In the genomic region with DNA sequence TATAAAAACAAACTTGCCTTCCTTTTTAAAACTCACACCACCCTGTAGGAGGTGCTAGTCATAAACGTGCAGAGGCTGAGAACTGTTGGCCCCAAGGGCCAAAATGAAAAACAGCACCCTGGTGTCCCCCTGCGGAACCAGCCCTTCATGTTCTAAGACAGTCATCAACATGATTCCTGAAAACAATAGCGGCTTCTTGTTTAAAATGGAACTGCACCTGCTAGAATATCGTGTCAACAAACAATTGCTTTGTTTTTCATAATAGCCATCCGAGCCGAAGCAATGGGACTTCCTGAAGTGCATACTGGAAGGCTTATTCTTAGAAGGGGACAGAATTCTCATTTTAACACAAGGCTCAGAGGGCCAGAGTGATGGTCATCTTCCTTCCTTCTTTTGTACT, we compare ENCODE assay signal across 12 cellular contexts. TPM values are rescaled to one million over a fixed set of nuclear protein-coding genes. Genes with fewer than 3 reads are reported as not detected.
DNase-seq lines count a peak whose midpoint lies in the region; ATAC-seq and TF ChIP-seq lines count a peak whose summit lies in the region.
"Had no signal": no experiment of that assay in that cellular context is flagged by ENCODE, and none has a peak within 500 bp of the region (broad histone marks: within the 10 kb centered on the region; RNA-seq: fewer than 3 reads in every experiment).

No MANE protein-coding gene starts in this region.

- CTCF ChIA-PET in HEK293 (lab: Yijun Ruan, JAX): interaction anchor here (0.6 to 0.8 kb wide), 2 partner anchors 10 to 27 kb away, joined by 3 read pairs; no protein-coding TSS in a partner anchor

- H3K4me3 ChIP-seq in HEK293 (ENCODE audit: low read depth, low read length) (no peak overlapping the region), brain microvascular endothelial cell (ENCODE audit: low read depth, low read length) (no peak overlapping the region)
- H3K4me3 ChIP-seq: prostate gland, SJSA1 had no signal

- no peak for ATAC-seq in GM21423 (IDR thresholded peaks at IDR 0.05; ENCODE audit: unreplicated experiment)
- ATAC-seq in foreskin keratinocyte: no peak

- H3K36me3 ChIP-seq in HEK293 (ENCODE audit: control insufficient read depth in 2 of 2, insufficient read depth in 1 of 2, low read length in 2 of 2) (no peaks in the 10 kb centered on the region), brain microvascular endothelial cell (replicated peaks) (no peaks in the 10 kb centered on the region)
- H3K36me3 ChIP-seq: prostate gland, SJSA1 had no signal

- H3K4me1 ChIP-seq in HEK293 (ENCODE audit: control insufficient read depth, insufficient read depth, low read length): peaks cover 7% of the 10 kb centered on the region
- no peaks in the 10 kb centered on the region for H3K4me1 ChIP-seq in foreskin keratinocyte
- H3K4me1 ChIP-seq: prostate gland, SJSA1 had no signal

- in situ Hi-C loops in brain microvascular endothelial cell (cut with HindIII; ENCODE audit: low pct_ligation_motif_present, low sequenced_read_pairs): no loop called here

- TF ChIP-seq CTCF in HEK293 (tag by site-specific recombination; IDR thresholded peaks at IDR 0.05): no peak
- peak; percentile 3 for TF ChIP-seq CTCF in brain microvascular endothelial cell (IDR thresholded peaks at IDR 0.05; ENCODE audit: low read depth, low read length, missing control alignments)
- TF ChIP-seq CTCF in foreskin keratinocyte (conservative IDR thresholded peaks at IDR 0.05): no peak

- no peak overlapping the region for H3K27ac ChIP-seq in HEK293 (ENCODE audit: extremely low read depth, low read depth, low read length)
- no peak overlapping the region for H3K27ac ChIP-seq in brain microvascular endothelial cell
- no peak overlapping the region for H3K27ac ChIP-seq in foreskin keratinocyte
- H3K27ac ChIP-seq: prostate gland, SJSA1 had no signal

- POLR2A ChIA-PET in HEK293 (lab: Yijun Ruan, JAX): no interaction called here

- no peaks in the 10 kb centered on the region for H3K27me3 ChIP-seq in brain microvascular endothelial cell (replicated peaks)
- H3K27me3 ChIP-seq in foreskin keratinocyte: peaks cover 6% of the 10 kb centered on the region
- H3K27me3 ChIP-seq: SJSA1 had no signal

- peak; percentile 68 to 89 for DNase-seq in NCI-H2081 (lab: John Stamatoyannopoulos, UW)
- DNase-seq in brain microvascular endothelial cell: no peak
- peak; percentile 15 for DNase-seq in pulmonary artery endothelial cell (ENCODE audit: low read depth, low spot score)
- DNase-seq in HUDEP-2 (lab: John Stamatoyannopoulos, UW; ENCODE audit: unreplicated experiment in 76 of 76): no peak
- no peak for DNase-seq in foreskin keratinocyte
- DNase-seq: activated CD4-positive, alpha-beta T cell treated with anti-CD3 and anti-CD28 coated beads, Interleukin-2, amount 50 U/mL, for 48 hours; amniotic stem cell; C1 segment of cervical spinal cord had no signal

- H3K9me3 ChIP-seq in HEK293 (ENCODE audit: control insufficient read depth, insufficient read depth, low read depth, low read length): no peaks in the 10 kb centered on the region
- H3K9me3 ChIP-seq: prostate gland, SJSA1 had no signal

TF ChIP-seq in HEK293, 187 proteins besides CTCF, POLR2A, EP300 and RAD21:
- TF ChIP-seq, protein P1, sequence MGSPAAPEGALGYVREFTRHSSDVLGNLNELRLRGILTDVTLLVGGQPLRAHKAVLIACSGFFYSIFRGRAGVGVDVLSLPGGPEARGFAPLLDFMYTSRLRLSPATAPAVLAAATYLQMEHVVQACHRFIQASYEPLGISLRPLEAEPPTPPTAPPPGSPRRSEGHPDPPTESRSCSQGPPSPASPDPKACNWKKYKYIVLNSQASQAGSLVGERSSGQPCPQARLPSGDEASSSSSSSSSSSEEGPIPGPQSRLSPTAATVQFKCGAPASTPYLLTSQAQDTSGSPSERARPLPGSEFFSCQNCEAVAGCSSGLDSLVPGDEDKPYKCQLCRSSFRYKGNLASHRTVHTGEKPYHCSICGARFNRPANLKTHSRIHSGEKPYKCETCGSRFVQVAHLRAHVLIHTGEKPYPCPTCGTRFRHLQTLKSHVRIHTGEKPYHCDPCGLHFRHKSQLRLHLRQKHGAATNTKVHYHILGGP (tag by site-specific recombination; IDR thresholded peaks at IDR 0.05): 0 out of 2 replicates have a peak, but pooled peaks have one; percentile 34
- no peak for TF ChIP-seq ZNF248 (tag by site-specific recombination; IDR thresholded peaks at IDR 0.05)
TF ChIP-seq in HEK293: peak in this region for 1.

RNA-seq across cellular contexts. Expression of a gene that starts 43.7 kb away (rescaled TPM):
- total RNA-seq in pulmonary artery endothelial cell: 84.3 and 117 TPM in 2 replicates
- 2.2 and 4.0 TPM in 2 replicates for total RNA-seq in foreskin keratinocyte
- polyA plus RNA-seq in foreskin keratinocyte: 0.37 and 0.76 TPM in 2 replicates

Comparison
In these comparisons a context has a peak if more than half of its experiments do, and no peak if none do; other contexts are left out.
1. DNase-seq: peak in NCI-H2081 (2 of 2) and pulmonary artery endothelial cell (single experiment); none in brain microvascular endothelial cell (single experiment), HUDEP-2 (0 of 76) and foreskin keratinocyte (0 of 2).
2. RNA of a gene that starts 43.7 kb away (total RNA-seq): 84.3 to 117 TPM in pulmonary artery endothelial cell; 2.2 to 4.0 TPM in foreskin keratinocyte; every median in the first group is over 10 times any median in the second.